In genomic region chr9:88390371-88390990, GRCh38 we compare ENCODE assay signal across 1 cellular context.
TF ChIP-seq lines count a peak whose summit lies in the region.

No MANE protein-coding gene starts in this region.

TF ChIP-seq in GM23338, 12 proteins besides CTCF, POLR2A, EP300 and RAD21 (continued from another document):
- TF ChIP-seq ZNF462 (CRISPR knock-in tag; IDR thresholded peaks at IDR 0.05) (no peak), JUNB (IDR thresholded peaks at IDR 0.05; ENCODE audit: unreplicated experiment) (no peak), EZH2 (IDR thresholded peaks at IDR 0.05; ENCODE audit: low read depth, unreplicated experiment) (no peak), CREB1 (CRISPR knock-in tag; IDR thresholded peaks at IDR 0.05; ENCODE audit: low read depth) (no peak), NANOG (IDR thresholded peaks at IDR 0.05; ENCODE audit: borderline replicate concordance) (no peak)
